8 cellular contexts compared by ENCODE assay signal in the genomic region with DNA sequence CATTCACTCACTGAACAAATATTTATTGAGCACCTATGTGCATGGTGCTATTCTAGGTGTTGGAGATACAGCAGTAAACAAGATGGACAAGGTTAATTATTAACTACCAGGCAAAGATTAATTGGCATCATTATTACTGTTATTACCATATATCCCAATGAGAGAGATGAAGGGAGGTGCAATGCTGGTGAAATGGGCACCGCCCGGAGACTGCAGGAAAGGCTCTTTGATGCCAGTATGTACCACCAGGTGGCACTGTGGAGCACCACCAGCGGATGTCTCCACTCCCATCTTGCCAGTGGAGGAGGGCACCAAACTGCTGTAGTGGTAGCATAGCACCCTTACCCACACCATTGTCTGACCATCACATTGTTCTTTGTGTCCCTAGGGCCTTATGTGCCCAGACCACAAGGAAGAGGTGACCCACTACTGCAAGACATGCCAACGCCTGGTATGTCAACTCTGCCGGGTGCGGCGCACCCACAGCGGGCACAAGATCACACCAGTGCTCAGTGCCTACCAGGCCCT. TPM values are rescaled to one million over a fixed set of nuclear protein-coding genes. Genes with fewer than 3 reads are reported as not detected.
DNase-seq lines count a peak whose midpoint lies in the region; ATAC-seq and TF ChIP-seq lines count a peak whose summit lies in the region.

No MANE protein-coding gene starts in this region.

- RAD21 ChIA-PET in HCT116 (lab: Charles Lee; ENCODE audit: low non-redundant PET in 1 of 2, low total read pairs in 2 of 2, uncharacterized antibody in 2 of 2, unreplicated experiment in 2 of 2): interaction anchor here in 1 of 2 experiments (0.5 to 1.1 kb wide), 2 partner anchors 16 to 17 kb away, joined by 3 read pairs; no protein-coding TSS in a partner anchor

- no TSS peak for BruUV-seq in HCT116 (replicated peaks; lab: Mats Ljungman, UMichigan)

- no peak overlapping the region for H2AFZ ChIP-seq in HCT116 (ENCODE audit: low read depth, low read length, poor library complexity, severe bottlenecking)

- TF ChIP-seq POLR2A in HCT116 (IDR thresholded peaks at IDR 0.05; ENCODE audit: borderline replicate concordance, extremely low read depth, insufficient read depth, insufficient read length): no peak

- no peaks in the 10 kb centered on the region for H4K20me1 ChIP-seq in HCT116 (ENCODE audit: insufficient read depth)

- TF ChIP-seq CTCF in BE2C (IDR thresholded peaks at IDR 0.05; ENCODE audit: low read depth, low read length) (peak; percentile 94), HCT116 (IDR thresholded peaks at IDR 0.05 in 2 of 3, conservative IDR thresholded peaks at IDR 0.05 in 1 of 3; ENCODE audit: borderline replicate concordance in 1 of 3, insufficient read depth in 1 of 3, low read depth in 2 of 3, low read length in 2 of 3) (peak in 2 of 3 experiments; percentile 93 to 94; a peak in 4 of 6 replicates)

- H3K9ac ChIP-seq in HCT116 (ENCODE audit: low read length): no peak overlapping the region

- H3K27me3 ChIP-seq in BE2C (no peaks in the 10 kb centered on the region), HCT116 (ENCODE audit: insufficient read depth, low read length) (no peaks in the 10 kb centered on the region)

- peak; percentile 86 for DNase-seq in BE2C
- peak; percentile 50 for DNase-seq in HCT116 (ENCODE audit: low read depth, low spot score)
- peak; percentile 87 for DNase-seq in NCI-H510A treated with DMSO at 0.1 percent for 48 hours (lab: John Stamatoyannopoulos, UW)
- DNase-seq in activated CD4-positive, CD25-positive, alpha-beta regulatory T cell treated with anti-CD3 and anti-CD28 coated beads, Interleukin-2, amount 50 U/mL, for 72 hours: peak; percentile 88
- peak; percentile 89 for DNase-seq in cerebellar cortex (ENCODE audit: low spot score)
- peak; percentile 80 for DNase-seq in kidney tubule cell (ENCODE audit: low spot score)
- peak; percentile 89 for DNase-seq in stimulated activated CD4-positive, alpha-beta T cell treated with anti-CD3 and anti-CD28 coated beads, Interleukin-4, amount 100 ng/mL, for 24 hours

- peaks cover 15% of the 10 kb centered on the region for H3K79me2 ChIP-seq in HCT116 (ENCODE audit: insufficient read depth, low read length)

- H3K4me1 ChIP-seq in BE2C (peaks cover 14% of the 10 kb centered on the region), HCT116 (ENCODE audit: control insufficient read depth in 1 of 2, insufficient read depth in 2 of 2, low read length in 2 of 2) (peaks cover 7 to 42% of the 10 kb centered on the region in 2 experiments; a peak in 3 of 4 replicates)

- no peaks in the 10 kb centered on the region for H3K9me2 ChIP-seq in HCT116 (ENCODE audit: insufficient read depth)

- no peak overlapping the region for H3K4me2 ChIP-seq in HCT116 (ENCODE audit: low read length)

- H3K4me3 ChIP-seq in BE2C (ENCODE audit: low read depth, low read length) (no peak overlapping the region), HCT116 (replicated peaks in 1 of 2; ENCODE audit: low read depth in 1 of 2, low read length in 2 of 2) (no peak overlapping the region)

- H3K36me3 ChIP-seq in BE2C (peaks cover 37% of the 10 kb centered on the region), HCT116 (ENCODE audit: control insufficient read depth in 1 of 2, insufficient read depth in 2 of 2, low read length in 2 of 2) (no peaks in the 10 kb centered on the region; a peak in 1 of 4 replicates)

- intact Hi-C loops in HCT116 (cut with micrococcal nuclease): loop anchor here (2.0 to 10.0 kb wide), 2 partner anchors 148 to 416 kb away; partner anchors contain the start of gene RUSC1

- ATAC-seq in HCT116 (peak; percentile 56), HG02885 (IDR thresholded peaks at IDR 0.05; ENCODE audit: poor library complexity, unreplicated experiment) (no peak)

- CTCF ChIA-PET in HCT116 (lab: Charles Lee): interaction anchor here (1.0 to 4.6 kb wide), 7 partner anchors 10 to 148 kb away, joined by 3 to 71 read pairs (median 5); no protein-coding TSS in a partner anchor

- POLR2A ChIA-PET in HCT116 (lab: Charles Lee): interaction anchor here (1.0 to 2.5 kb wide), 3 partner anchors 17 to 65 kb away, joined by 3 to 15 read pairs (median 4); a partner anchor contains a TSS

- no peak for TF ChIP-seq RAD21 in HCT116 (IDR thresholded peaks at IDR 0.05; ENCODE audit: low read depth)

- no peaks in the 10 kb centered on the region for H3K9me3 ChIP-seq in BE2C
- H3K9me3 ChIP-seq in HCT116 (ENCODE audit: control insufficient read depth in 1 of 2, insufficient read depth in 1 of 2, low read depth in 1 of 2, low read length in 2 of 2): no peaks in the 10 kb centered on the region

- H3K27ac ChIP-seq in HCT116 (ENCODE audit: low read depth, low read length): no peak overlapping the region; the same call in 1 of the 2 replicates

TF ChIP-seq in HCT116, 20 proteins besides CTCF, POLR2A, EP300 and RAD21:
- TF ChIP-seq SIN3A (IDR thresholded peaks at IDR 0.05; ENCODE audit: low read depth) (no peak), TCF7L2 (IDR thresholded peaks at IDR 0.05; ENCODE audit: borderline replicate concordance, extremely low read depth, insufficient read depth, insufficient read length) (peak; percentile 58), YY1 (IDR thresholded peaks at IDR 0.05; ENCODE audit: extremely low read depth, insufficient replicate concordance, low read depth, low read length) (no peak), CEBPB (IDR thresholded peaks at IDR 0.05; ENCODE audit: low read depth) (no peak), CBX3 (IDR thresholded peaks at IDR 0.05; ENCODE audit: low read depth) (no peak)
- TF ChIP-seq, protein P1, sequence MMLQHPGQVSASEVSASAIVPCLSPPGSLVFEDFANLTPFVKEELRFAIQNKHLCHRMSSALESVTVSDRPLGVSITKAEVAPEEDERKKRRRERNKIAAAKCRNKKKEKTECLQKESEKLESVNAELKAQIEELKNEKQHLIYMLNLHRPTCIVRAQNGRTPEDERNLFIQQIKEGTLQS (IDR thresholded peaks at IDR 0.05): no peak
- TF ChIP-seq, protein P2, sequence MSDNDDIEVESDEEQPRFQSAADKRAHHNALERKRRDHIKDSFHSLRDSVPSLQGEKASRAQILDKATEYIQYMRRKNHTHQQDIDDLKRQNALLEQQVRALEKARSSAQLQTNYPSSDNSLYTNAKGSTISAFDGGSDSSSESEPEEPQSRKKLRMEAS (IDR thresholded peaks at IDR 0.05): no peak

RNA-seq across cellular contexts. Expression of gene TRIM46, which starts 3.0 kb away (rescaled TPM):
- 25.0 TPM for polyA plus RNA-seq in BE2C (2012; ENCODE audit: insufficient read depth, insufficient read length, low read depth)
- 3.8 TPM for total RNA-seq in HCT116 (2021; ENCODE audit: unreplicated experiment)
- 2.0 and 2.2 TPM in 2 replicates for polyA plus RNA-seq in HCT116 (2012)

RNA-seq across cellular contexts. Expression of gene KRTCAP2, which starts 3.5 kb away (rescaled TPM):
- polyA plus RNA-seq in BE2C (2012; ENCODE audit: insufficient read depth, insufficient read length, low read depth): 420 TPM
- total RNA-seq in HCT116 (2021; ENCODE audit: unreplicated experiment): 143 TPM
- polyA plus RNA-seq in HCT116 (2012): 289 and 294 TPM in 2 replicates

RNA-seq across cellular contexts. Expression of gene THBS3, which starts 31.1 kb away (rescaled TPM):
- polyA plus RNA-seq in BE2C (2012; ENCODE audit: insufficient read depth, insufficient read length, low read depth): 47.4 TPM
- total RNA-seq in HCT116 (2021; ENCODE audit: unreplicated experiment): 15.9 TPM
- polyA plus RNA-seq in HCT116 (2012): 14.3 and 14.5 TPM in 2 replicates

RNA-seq across cellular contexts. Expression of gene MTX1, which starts 31.9 kb away (rescaled TPM):
- 149 TPM for polyA plus RNA-seq in BE2C (2012; ENCODE audit: insufficient read depth, insufficient read length, low read depth)
- 69.1 TPM for total RNA-seq in HCT116 (2021; ENCODE audit: unreplicated experiment)
- polyA plus RNA-seq in HCT116 (2012): 94.7 and 108 TPM in 2 replicates

RNA-seq across cellular contexts. Expression of gene DPM3, which starts 36.3 kb away (rescaled TPM):
- 221 TPM for polyA plus RNA-seq in BE2C (2012; ENCODE audit: insufficient read depth, insufficient read length, low read depth)
- total RNA-seq in HCT116 (2021; ENCODE audit: unreplicated experiment): 113 TPM
- 188 and 190 TPM in 2 replicates for polyA plus RNA-seq in HCT116 (2012)
